Comparison of ENCODE assay signal across 8 cellular contexts in the genomic region with DNA sequence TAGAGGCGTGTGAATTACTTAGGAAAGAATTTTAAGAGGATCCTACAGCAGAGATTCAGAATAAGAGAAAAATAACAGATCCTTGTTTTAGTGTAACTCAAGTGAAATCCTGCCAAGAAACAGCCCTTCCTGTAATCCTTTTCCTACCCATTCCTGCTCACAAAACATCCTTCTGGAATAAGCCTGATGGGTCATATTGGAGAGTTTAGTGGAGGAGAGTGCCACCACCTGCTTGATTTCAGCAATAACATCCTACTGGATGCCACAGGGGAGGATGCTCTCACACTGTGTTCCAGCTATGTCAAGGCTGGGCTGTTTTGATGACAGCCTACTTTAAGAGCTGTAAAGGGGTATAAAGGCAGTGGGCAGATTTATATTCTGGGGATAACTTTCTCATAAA. TPM values are rescaled to one million over a fixed set of nuclear protein-coding genes. Genes with fewer than 3 reads are reported as not detected.
DNase-seq lines count a peak whose midpoint lies in the region; ATAC-seq and TF ChIP-seq lines count a peak whose summit lies in the region.

No MANE protein-coding gene starts in this region.

- H3K27ac ChIP-seq in esophagus muscularis mucosa (replicated peaks in 1 of 4): no peak overlapping the region

- H3K27me3 Mint-ChIP-seq in activated naive CD8-positive, alpha-beta T cell treated with anti-CD3 and anti-CD28 coated beads, Interleukin-2, amount 50 U/mL, for 24 hours: no peaks in the 10 kb centered on the region
- H3K27me3 Mint-ChIP-seq in activated CD4-positive, alpha-beta T cell treated with anti-CD3 and anti-CD28 coated beads for 36 hours: no peaks in the 10 kb centered on the region

- H3K4me1 ChIP-seq in NT2/D1 (ENCODE audit: insufficient read depth, insufficient read length) (no peaks in the 10 kb centered on the region), esophagus muscularis mucosa (no peaks in the 10 kb centered on the region)

- no peak for TF ChIP-seq EP300 in esophagus muscularis mucosa (IDR thresholded peaks at IDR 0.05)

- peak; percentile 56 for ATAC-seq in HG03439 (IDR thresholded peaks at IDR 0.05; ENCODE audit: unreplicated experiment)
- ATAC-seq in activated naive CD8-positive, alpha-beta T cell treated with anti-CD3 and anti-CD28 coated beads, Interleukin-2, amount 50 U/mL, for 24 hours: no peak
- no peak for ATAC-seq in activated CD4-positive, alpha-beta T cell treated with anti-CD3 and anti-CD28 coated beads for 36 hours

- no peak for TF ChIP-seq POLR2A in esophagus muscularis mucosa (IDR thresholded peaks at IDR 0.05; ENCODE audit: low read depth)

- WGBS in esophagus muscularis mucosa: 73% methylated on average over 1 of the region's 1 CpG

- peak; percentile 23 to 38 (median 32) for TF ChIP-seq CTCF in esophagus muscularis mucosa (IDR thresholded peaks at IDR 0.05)

- H3K4me1 Mint-ChIP-seq in activated naive CD8-positive, alpha-beta T cell treated with anti-CD3 and anti-CD28 coated beads, Interleukin-2, amount 50 U/mL, for 24 hours: no peaks in the 10 kb centered on the region
- H3K4me1 Mint-ChIP-seq in activated CD4-positive, alpha-beta T cell treated with anti-CD3 and anti-CD28 coated beads for 36 hours: no peaks in the 10 kb centered on the region

- H3K9me3 ChIP-seq in NT2/D1 (ENCODE audit: insufficient read depth, low read length): no peaks in the 10 kb centered on the region
- no peaks in the 10 kb centered on the region for H3K9me3 ChIP-seq in esophagus muscularis mucosa

- no peaks in the 10 kb centered on the region for H3K36me3 ChIP-seq in NT2/D1 (ENCODE audit: insufficient read depth, insufficient read length, low read length)
- no peaks in the 10 kb centered on the region for H3K36me3 ChIP-seq in esophagus muscularis mucosa

- intact Hi-C loops in esophagus muscularis mucosa (cut with DNase I): no loop called here
- intact Hi-C loops in activated CD4-positive, alpha-beta T cell treated with anti-CD3 and anti-CD28 coated beads for 36 hours (cut with DNase I, micrococcal nuclease): loop anchor here in 1 of 2 experiments (5.0 kb wide), 1 partner anchor 263 kb away; no protein-coding TSS in a partner anchor

- H3K36me3 Mint-ChIP-seq in activated naive CD8-positive, alpha-beta T cell treated with anti-CD3 and anti-CD28 coated beads, Interleukin-2, amount 50 U/mL, for 24 hours (ENCODE audit: low read depth): no peaks in the 10 kb centered on the region
- H3K36me3 Mint-ChIP-seq in activated CD4-positive, alpha-beta T cell treated with anti-CD3 and anti-CD28 coated beads for 36 hours (ENCODE audit: low read depth): no peaks in the 10 kb centered on the region

- no peak overlapping the region for H3K4me3 Mint-ChIP-seq in activated naive CD8-positive, alpha-beta T cell treated with anti-CD3 and anti-CD28 coated beads, Interleukin-2, amount 50 U/mL, for 24 hours
- H3K4me3 Mint-ChIP-seq in activated CD4-positive, alpha-beta T cell treated with anti-CD3 and anti-CD28 coated beads for 36 hours: no peak overlapping the region

- no peak overlapping the region for H3K27ac Mint-ChIP-seq in activated naive CD8-positive, alpha-beta T cell treated with anti-CD3 and anti-CD28 coated beads, Interleukin-2, amount 50 U/mL, for 24 hours
- H3K27ac Mint-ChIP-seq in activated CD4-positive, alpha-beta T cell treated with anti-CD3 and anti-CD28 coated beads for 36 hours: no peak overlapping the region

- POLR2A ChIA-PET in activated CD4-positive, alpha-beta T cell treated with anti-CD3 and anti-CD28 coated beads for 36 hours (lab: Charles Lee): no interaction called here

- CTCF ChIA-PET in activated CD4-positive, alpha-beta T cell treated with anti-CD3 and anti-CD28 coated beads for 36 hours (lab: Charles Lee): interaction anchor here (1.0 kb wide), 1 partner anchor 104 kb away, joined by 3 read pairs; no protein-coding TSS in a partner anchor

- no peaks in the 10 kb centered on the region for H3K27me3 ChIP-seq in NT2/D1 (ENCODE audit: insufficient read depth, insufficient read length)
- H3K27me3 ChIP-seq in esophagus muscularis mucosa: no peaks in the 10 kb centered on the region

- peaks cover 5% of the 10 kb centered on the region for H3K9me3 Mint-ChIP-seq in activated naive CD8-positive, alpha-beta T cell treated with anti-CD3 and anti-CD28 coated beads, Interleukin-2, amount 50 U/mL, for 24 hours
- H3K9me3 Mint-ChIP-seq in activated CD4-positive, alpha-beta T cell treated with anti-CD3 and anti-CD28 coated beads for 36 hours (ENCODE audit: low read depth): no peaks in the 10 kb centered on the region

- no peak overlapping the region for H3K4me3 ChIP-seq in NT2/D1 (ENCODE audit: insufficient read length, low read depth)
- H3K4me3 ChIP-seq in esophagus muscularis mucosa: no peak overlapping the region

- H3K9ac ChIP-seq in NT2/D1 (ENCODE audit: insufficient read length, low read depth): no peak overlapping the region

- DNase-seq in DMS153 treated with DMSO at 0.1 percent for 48 hours (lab: John Stamatoyannopoulos, UW; ENCODE audit: unreplicated experiment): peak; percentile 19
- DNase-seq in NT2/D1 (ENCODE audit: low read depth, low spot score): peak; percentile 35
- no peak for DNase-seq in esophagus muscularis mucosa (ENCODE audit: extremely low spot score)
- peak; percentile 52 for DNase-seq in renal cortical epithelial cell (ENCODE audit: low read depth)
- DNase-seq in activated naive CD8-positive, alpha-beta T cell treated with anti-CD3 and anti-CD28 coated beads, Interleukin-2, amount 50 U/mL, for 24 hours: no peak
- DNase-seq in activated T-cell treated with anti-CD3 and anti-CD28 coated beads for 4 hours: no peak
- no peak for DNase-seq in activated CD4-positive, alpha-beta T cell treated with anti-CD3 and anti-CD28 coated beads for 36 hours

RNA-seq across cellular contexts. Expression of gene CCDC178, which starts 54.8 kb away (rescaled TPM):
- total RNA-seq in esophagus muscularis mucosa (1 to 10 TPM in 3 of 4 donors, not detected in 1; 1.2 to 2.2 (median 1.7) TPM), renal cortical epithelial cell (0.30 TPM in 1 of 2 replicates, not detected in the other)
- total RNA-seq in activated CD4-positive, alpha-beta T cell treated with anti-CD3 and anti-CD28 coated beads for 36 hours: not detected

Comparison
In these comparisons a context has a peak if more than half of its experiments do, and no peak if none do; other contexts are left out.
1. DNase-seq: peak in DMS153 treated with DMSO at 0.1 percent for 48 hours (single experiment), NT2/D1 (single experiment) and renal cortical epithelial cell (single experiment); none in esophagus muscularis mucosa (single experiment), activated naive CD8-positive, alpha-beta T cell treated with anti-CD3 and anti-CD28 coated beads, Interleukin-2, amount 50 U/mL, for 24 hours (single experiment), activated T-cell treated with anti-CD3 and anti-CD28 coated beads for 4 hours (single experiment) and activated CD4-positive, alpha-beta T cell treated with anti-CD3 and anti-CD28 coated beads for 36 hours (single experiment).